Comparison of ENCODE assay signal across 11 cellular contexts in genomic region chr17:72715906-72716572, GRCh38.
DNase-seq lines count a peak whose midpoint lies in the region; ATAC-seq and TF ChIP-seq lines count a peak whose summit lies in the region.
"Had no signal": no experiment of that assay in that cellular context is flagged by ENCODE, and none has a peak within 500 bp of the region (broad histone marks: within the 10 kb centered on the region; RNA-seq: fewer than 3 reads in every experiment).

No MANE protein-coding gene starts in this region.

- CTCF ChIA-PET in activated CD4-positive, alpha-beta T cell treated with anti-CD3 and anti-CD28 coated beads, Interleukin-2, amount 10 ng/mL, durations not matched to agents 7 days and 5 days (lab: Charles Lee), result interaction anchor here (1.6 kb wide), 1 partner anchor 9 kb away, joined by 4 read pairs; no protein-coding TSS in a partner anchor

- ATAC-seq in SK-N-SH treated with all-trans-retinoic acid at 6 μM for 48 hours (peak; percentile 89), mucosa of descending colon (no peak)
- ATAC-seq: K562 had no signal

- intact Hi-C loops in mucosa of descending colon (cut with DNase I, micrococcal nuclease), result no loop called here

- no peaks in the 10 kb centered on the region for H4K20me1 ChIP-seq in GM23248 (ENCODE audit: insufficient read depth)

- H3K27ac Mint-ChIP-seq in activated CD4-positive, alpha-beta T cell treated with anti-CD3 and anti-CD28 coated beads, Interleukin-2, amount 10 ng/mL, durations not matched to agents 7 days and 5 days, result no peak overlapping the region

- peak; percentile 95 for DNase-seq in GM23248
- peak; percentile 93 to 94 for DNase-seq in foreskin fibroblast
- DNase-seq in renal cortical epithelial cell (ENCODE audit: low read depth), result peak; percentile 98
- DNase-seq in NCI-H510A treated with DMSO at 0.1 percent for 48 hours (lab: John Stamatoyannopoulos, UW), result no peak
- no peak for DNase-seq in coronary artery (ENCODE audit: low spot score)
- DNase-seq in mucosa of descending colon, result no peak
- DNase-seq in activated CD4-positive, alpha-beta T cell treated with anti-CD3 and anti-CD28 coated beads, Interleukin-2, amount 10 ng/mL, durations not matched to agents 7 days and 5 days, result no peak
- DNase-seq: activated effector memory CD4-positive, alpha-beta T cell treated with Interleukin-2 at 50 U/mL for 16 hours; testis had no signal

- peak overlapping the region; percentile 72 for H3K4me2 ChIP-seq in GM23248 (ENCODE audit: unreplicated experiment)

- in situ Hi-C loops in GM23248 (cut with MboI), result loop anchor here (25.0 kb wide), 1 partner anchor 646 kb away; no protein-coding TSS in a partner anchor

- H2AFZ ChIP-seq in GM23248, result peak overlapping the region; percentile 40; the same call in 1 of the 2 replicates

- no peaks in the 10 kb centered on the region for H3K9me2 ChIP-seq in GM23248 (ENCODE audit: insufficient read depth)

- H3F3A ChIP-seq in GM23248 (ENCODE audit: insufficient read depth), result no peaks in the 10 kb centered on the region

- H3K36me3 Mint-ChIP-seq in activated CD4-positive, alpha-beta T cell treated with anti-CD3 and anti-CD28 coated beads, Interleukin-2, amount 10 ng/mL, durations not matched to agents 7 days and 5 days (ENCODE audit: low read depth), result peaks cover 41% of the 10 kb centered on the region

- H3K4me1 ChIP-seq in GM23248 (ENCODE audit: insufficient read depth) (peaks cover 3% of the 10 kb centered on the region), mucosa of descending colon (ENCODE audit: low read depth) (no peaks in the 10 kb centered on the region)
- H3K4me1 ChIP-seq: testis had no signal

- TF ChIP-seq CTCF in foreskin fibroblast (IDR thresholded peaks at IDR 0.05; ENCODE audit: low read depth, low read length) (no peak), coronary artery (IDR thresholded peaks at IDR 0.05) (no peak), mucosa of descending colon (IDR thresholded peaks at IDR 0.05) (no peak)

- no peaks in the 10 kb centered on the region for H3K36me3 ChIP-seq in GM23248 (ENCODE audit: low read depth)
- no peaks in the 10 kb centered on the region for H3K36me3 ChIP-seq in mucosa of descending colon (ENCODE audit: low read depth)

- WGBS in GM23248 (ENCODE audit: low coverage in 1 of 2, low lambda C conversion rate in 2 of 2, missing lambda C conversion rate in 2 of 2), 2 experiments, result 28 to 30% methylated on average over 23 of the region's 23 CpGs

- peak overlapping the region; percentile 54 for H3K4me3 ChIP-seq in GM23248
- H3K4me3 ChIP-seq in foreskin fibroblast (ENCODE audit: low read depth in 1 of 2, low read length in 2 of 2), result no peak overlapping the region
- H3K4me3 ChIP-seq in coronary artery, result no peak overlapping the region
- H3K4me3 ChIP-seq in mucosa of descending colon, result no peak overlapping the region
- H3K4me3 ChIP-seq: K562, testis had no signal

- H3K9me3 ChIP-seq in GM23248 (ENCODE audit: low read depth) (no peaks in the 10 kb centered on the region), mucosa of descending colon (peaks cover 5% of the 10 kb centered on the region)
- H3K9me3 ChIP-seq: testis had no signal

- H3K9me3 Mint-ChIP-seq in activated CD4-positive, alpha-beta T cell treated with anti-CD3 and anti-CD28 coated beads, Interleukin-2, amount 10 ng/mL, durations not matched to agents 7 days and 5 days, result peaks cover 5% of the 10 kb centered on the region

- POLR2A ChIA-PET in activated CD4-positive, alpha-beta T cell treated with anti-CD3 and anti-CD28 coated beads, Interleukin-2, amount 10 ng/mL, durations not matched to agents 7 days and 5 days (lab: Charles Lee), result no interaction called here

- H3K9ac ChIP-seq in GM23248, result peak overlapping the region; percentile 64

- H3K79me2 ChIP-seq in GM23248 (ENCODE audit: insufficient read depth), result no peaks in the 10 kb centered on the region

- H3K4me1 Mint-ChIP-seq in activated CD4-positive, alpha-beta T cell treated with anti-CD3 and anti-CD28 coated beads, Interleukin-2, amount 10 ng/mL, durations not matched to agents 7 days and 5 days, result peaks cover 64% of the 10 kb centered on the region

- no peaks in the 10 kb centered on the region for H3K27me3 ChIP-seq in GM23248 (replicated peaks; ENCODE audit: insufficient read depth)
- H3K27me3 ChIP-seq: testis had no signal

- H3K27ac ChIP-seq in GM23248 (peak overlapping the region; percentile 80), coronary artery (peak overlapping the region in 1 of 2 donors; percentile 37)
- H3K27ac ChIP-seq: testis had no signal

- no peaks in the 10 kb centered on the region for H3K27me3 Mint-ChIP-seq in activated CD4-positive, alpha-beta T cell treated with anti-CD3 and anti-CD28 coated beads, Interleukin-2, amount 10 ng/mL, durations not matched to agents 7 days and 5 days

- no peak overlapping the region for H3K4me3 Mint-ChIP-seq in activated CD4-positive, alpha-beta T cell treated with anti-CD3 and anti-CD28 coated beads, Interleukin-2, amount 10 ng/mL, durations not matched to agents 7 days and 5 days

TF ChIP-seq in SK-N-SH treated with all-trans-retinoic acid at 6 μM for 48 hours, 23 proteins besides CTCF, POLR2A, EP300 and RAD21:
- peak; percentile 26; the same call in 1 of the 2 replicates for TF ChIP-seq TOX (CRISPR knock-in tag; IDR thresholded peaks at IDR 0.05; ENCODE audit: borderline replicate concordance)
- TF ChIP-seq ZFP30 (CRISPR knock-in tag; IDR thresholded peaks at IDR 0.05), result no peak

Comparison
In these comparisons a context has a peak if more than half of its experiments do, and no peak if none do; other contexts are left out.
1. DNase-seq: peak in GM23248 (single experiment), foreskin fibroblast (2 of 2) and renal cortical epithelial cell (single experiment); none in NCI-H510A treated with DMSO at 0.1 percent for 48 hours (single experiment), coronary artery (single experiment), mucosa of descending colon (0 of 3) and activated CD4-positive, alpha-beta T cell treated with anti-CD3 and anti-CD28 coated beads, Interleukin-2, amount 10 ng/mL, durations not matched to agents 7 days and 5 days (single experiment).